Comparison of ENCODE assay signal across 28 cellular contexts in genomic region chr12:99153283-99153682, GRCh38.
"Had no signal": no experiment of that assay in that cellular context is flagged by ENCODE, and none has a peak within 500 bp of the region (broad histone marks: within the 10 kb centered on the region; RNA-seq: fewer than 3 reads in every experiment).

No MANE protein-coding gene starts in this region.

- DNase-seq: activated CD4-positive, alpha-beta T cell treated with anti-CD3 and anti-CD28 coated beads for 36 hours; activated CD4-positive, CD25-positive, alpha-beta regulatory T cell; activated CD8-positive, alpha-beta memory T cell treated with anti-CD3 and anti-CD28 coated beads, Interleukin-2, amount 10 ng/mL, durations not matched to agents 7 days and 5 days; activated CD8-positive, alpha-beta T cell treated with anti-CD3 and anti-CD28 coated beads, Interleukin-2, amount 10 ng/mL, durations not matched to agents 7 days and 5 days; activated naive CD4-positive, alpha-beta T cell treated with Interleukin-2 at 50 U/mL for 16 hours; activated T-cell treated with anti-CD3 and anti-CD28 coated beads, Interleukin-2, amount 50 U/mL, for 72 hours; aorta; body of pancreas; effector CD4-positive, alpha-beta T cell; esophagus squamous epithelium; foreskin melanocyte; left lung; naive B cell; occipital lobe; psoas muscle; stimulated activated CD4-positive, alpha-beta T cell treated with anti-CD3 and anti-CD28 coated beads, Interleukin-1b, Interleukin-23, amount 100 ng/mL, for 48 hours; stimulated activated CD4-positive, alpha-beta T cell treated with anti-CD3 and anti-CD28 coated beads, Interleukin-4, amount 100 ng/mL, for 4 hours; stimulated activated CD8-positive, alpha-beta memory T cell treated with anti-CD3 and anti-CD28 coated beads, Interleukin-4, amount 100 ng/mL, for 48 hours; stimulated activated naive CD8-positive, alpha-beta T cell treated with anti-CD3 and anti-CD28 coated beads, Interleukin-15, amount 100 ng/mL, for 72 hours; substantia nigra; T-helper 1 cell; thyroid gland; upper lobe of left lung had no signal

- ATAC-seq: activated CD4-positive, alpha-beta T cell treated with anti-CD3 and anti-CD28 coated beads for 36 hours; activated CD8-positive, alpha-beta memory T cell treated with anti-CD3 and anti-CD28 coated beads, Interleukin-2, amount 10 ng/mL, durations not matched to agents 7 days and 5 days; activated CD8-positive, alpha-beta T cell treated with anti-CD3 and anti-CD28 coated beads, Interleukin-2, amount 10 ng/mL, durations not matched to agents 7 days and 5 days; activated T-cell treated with anti-CD3 and anti-CD28 coated beads, Interleukin-2, amount 50 U/mL, for 72 hours; body of pancreas; left lung; psoas muscle; stimulated activated memory B cell treated with anti-CD40 and anti-IgM and Interleukin-4, amounts not matched to agents 10 μg/mL and 1 μg/mL and 100 μg/mL, for 72 hours; stimulated activated naive CD8-positive, alpha-beta T cell treated with anti-CD3 and anti-CD28 coated beads, Interleukin-15, amount 100 ng/mL, for 72 hours had no signal

- H3K27ac ChIP-seq: body of pancreas, epithelial cell of prostate, esophagus squamous epithelium, left lung, parathyroid adenoma, psoas muscle, right atrium auricular region, thyroid gland, upper lobe of left lung, vagina had no signal
